In genomic region chr19:33890569-33890968, GRCh38 we compare ENCODE assay signal across 8 cellular contexts.
"Had no signal": no experiment of that assay in that cellular context is flagged by ENCODE, and none has a peak within 500 bp of the region (broad histone marks: within the 10 kb centered on the region; RNA-seq: fewer than 3 reads in every experiment).

No MANE protein-coding gene starts in this region.

- H3K4me3 ChIP-seq: GM12878 had no signal

- ATAC-seq: GM12878 had no signal

- DNase-seq: GDM1, GF-D8 had no signal

- FAIRE-seq: G401.6, GM12878, GM12891, GM12892, GM18507, GM19239 had no signal
